8 cellular contexts compared by ENCODE assay signal in the genomic region with DNA sequence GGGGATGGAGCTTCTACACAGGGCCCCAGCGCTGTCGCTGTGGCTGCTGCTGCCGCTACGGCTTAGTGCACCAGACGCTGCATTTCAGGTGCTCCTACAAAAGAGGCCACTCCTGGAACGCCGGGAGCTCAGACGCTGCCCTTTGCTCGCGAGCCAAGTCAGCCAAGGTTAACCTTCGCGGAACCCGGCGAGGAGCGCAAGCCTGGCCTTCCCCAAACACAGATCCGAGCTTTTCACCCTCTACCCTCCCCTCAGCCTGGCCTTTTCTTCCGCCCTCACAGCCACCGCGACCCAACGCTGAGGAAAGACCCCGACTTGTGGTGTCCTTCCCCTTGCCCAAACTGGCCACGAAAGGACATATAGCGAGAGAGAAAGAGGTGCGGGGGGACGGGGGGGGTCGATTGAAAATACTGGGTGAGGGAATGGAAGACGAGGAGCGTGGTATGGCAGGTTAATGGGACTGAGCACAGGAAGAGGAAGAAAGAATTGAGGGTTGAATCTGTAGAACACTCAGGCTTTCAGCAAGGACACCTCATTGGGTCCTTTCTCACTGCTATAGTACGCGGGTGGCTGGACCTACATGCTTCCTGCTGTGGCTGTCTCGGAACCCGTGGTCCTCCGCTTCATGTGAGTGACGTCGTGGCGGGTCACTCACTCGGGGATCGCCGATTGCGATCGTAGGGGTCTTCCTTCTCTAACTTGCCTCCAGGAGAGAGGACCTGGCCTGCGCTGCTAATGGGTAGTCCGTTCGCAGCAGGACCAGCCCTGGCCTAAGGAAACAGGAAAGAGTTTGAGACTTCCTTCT. TPM values are rescaled to one million over a fixed set of nuclear protein-coding genes. Genes with fewer than 3 reads are reported as not detected.
DNase-seq lines count a peak whose midpoint lies in the region; ATAC-seq lines count a peak whose summit lies in the region.

A gene (plus strand): TSS at position 583 of the 805 bp plus-strand sequence. CDS start 8,460 bp downstream, outside the sequence.
A gene (minus strand): TSS at position 242 of the 805 bp plus-strand sequence. CDS start 7,249 bp downstream, outside the sequence.

- peaks cover 7% of the 10 kb centered on the region for H3K36me3 ChIP-seq in SK-N-MC (ENCODE audit: insufficient read depth, low read length)

- H3K4me3 ChIP-seq in GM08714 (ENCODE audit: low read length) (peak within 1 kb of the TSS; percentile 90), SK-N-MC (peak within 1 kb of the TSS; percentile 96)

- H3K9ac ChIP-seq in SK-N-MC (ENCODE audit: insufficient read length), result peak within 1 kb of the TSS; percentile 98

- peak within 1 kb of the TSS; percentile 96 for H3K27ac ChIP-seq in SK-N-MC
- peak within 1 kb of the TSS; percentile 41 for H3K27ac ChIP-seq in temporal lobe (ENCODE audit: low read depth, low read length)

- peak; percentile 86 for ATAC-seq in HG02588 (IDR thresholded peaks at IDR 0.05; ENCODE audit: unreplicated experiment)

- DNase-seq in NCI-H1048 (lab: John Stamatoyannopoulos, UW) (peak; percentile 73), SK-N-MC (ENCODE audit: low read depth, low spot score) (peak; percentile 68), glomerular endothelial cell (ENCODE audit: extremely low read depth, low read depth, low spot score) (peak; percentile 87), occipital lobe (lab: John Stamatoyannopoulos, UW) (peak; percentile 91)
- peak; percentile 87 for DNase-seq in activated naive CD4-positive, alpha-beta T cell treated with anti-CD3 and anti-CD28 coated beads, Interleukin-2, amount 50 U/mL, for 16 hours

- no peaks in the 10 kb centered on the region for H3K9me3 ChIP-seq in SK-N-MC (ENCODE audit: low read depth, low read length)

RNA-seq across cellular contexts. Expression of the first gene that starts in this region (rescaled TPM):
- total RNA-seq in glomerular endothelial cell, result 17.3 and 20.7 TPM in 2 replicates
- total RNA-seq in occipital lobe, result 25.3 TPM
- total RNA-seq in temporal lobe, result 18.2 TPM

RNA-seq across cellular contexts. Expression of the second gene that starts in this region (rescaled TPM):
- total RNA-seq in glomerular endothelial cell (24.4 and 25.5 TPM in 2 replicates), occipital lobe (147 TPM), temporal lobe (87.0 TPM)

Comparison
In these comparisons a context has a peak if more than half of its experiments do, and no peak if none do; other contexts are left out.
1. Peak in every context shown above with its lines: DNase-seq, ATAC-seq, H3K4me3 ChIP-seq and H3K27ac ChIP-seq.